ENCODE assay signal across 9 cellular contexts in genomic region chr12:123767613-123768012, GRCh38. TPM values are rescaled to one million over a fixed set of nuclear protein-coding genes. Genes with fewer than 3 reads are reported as not detected.
A peak's percentile ranks its signal among the peaks of the same experiment; 100 is the strongest.
DNase-seq lines count a peak whose midpoint lies in the region; ATAC-seq and TF ChIP-seq lines count a peak whose summit lies in the region.
"Had no signal": no experiment of that assay in that cellular context is flagged by ENCODE, and none has a peak within 500 bp of the region (broad histone marks: within the 10 kb centered on the region; RNA-seq: fewer than 3 reads in every experiment).

No MANE protein-coding gene starts in this region.

- H3K4me1 ChIP-seq in mucosa of descending colon (ENCODE audit: low read depth) (no peaks in the 10 kb centered on the region), sigmoid colon (peaks cover 0 to 2% (median under 1%) of the 10 kb centered on the region in 4 donors), Peyer's patch (peaks cover 0 to 19% (median under 1%) of the 10 kb centered on the region in 4 donors), hepatocyte (ENCODE audit: insufficient read depth) (no peaks in the 10 kb centered on the region)

- DNase-seq in mucosa of descending colon (no peak), sigmoid colon (no peak), Peyer's patch (no peak), hepatocyte (ENCODE audit: low spot score) (no peak), NCI-H510A (lab: John Stamatoyannopoulos, UW) (no peak)

- no peaks in the 10 kb centered on the region for H4K20me1 ChIP-seq in hepatocyte (ENCODE audit: insufficient read depth, poor library complexity, severe bottlenecking)

- H3K27ac ChIP-seq in sigmoid colon (no peak overlapping the region), Peyer's patch (no peak overlapping the region), hepatocyte (no peak overlapping the region)

- no peaks in the 10 kb centered on the region for H3K9me2 ChIP-seq in hepatocyte (replicated peaks; ENCODE audit: insufficient read depth)

- no peak for TF ChIP-seq EP300 in sigmoid colon (IDR thresholded peaks at IDR 0.05)

- H3K9me3 ChIP-seq in mucosa of descending colon = no peaks in the 10 kb centered on the region
- no peaks in the 10 kb centered on the region for H3K9me3 ChIP-seq in sigmoid colon
- H3K9me3 ChIP-seq in Peyer's patch = no peaks in the 10 kb centered on the region
- H3K9me3 ChIP-seq in hepatocyte (ENCODE audit: low read depth) = no peaks in the 10 kb centered on the region

- H2AFZ ChIP-seq in hepatocyte = no peak overlapping the region

- peaks cover 2 to 28% (median 15%) of the 10 kb centered on the region in 3 donors for H3K27me3 ChIP-seq in sigmoid colon
- H3K27me3 ChIP-seq in Peyer's patch = no peaks in the 10 kb centered on the region
- peaks cover 2% of the 10 kb centered on the region for H3K27me3 ChIP-seq in hepatocyte

- TF ChIP-seq CTCF in mucosa of descending colon (IDR thresholded peaks at IDR 0.05) = no peak
- no peak for TF ChIP-seq CTCF in sigmoid colon (IDR thresholded peaks at IDR 0.05)
- TF ChIP-seq CTCF in Peyer's patch (IDR thresholded peaks at IDR 0.05) = no peak
- TF ChIP-seq CTCF in hepatocyte (IDR thresholded peaks at IDR 0.05; ENCODE audit: poor library complexity) = no peak

- ATAC-seq in GM18511 (IDR thresholded peaks at IDR 0.05; ENCODE audit: unreplicated experiment) (peak; percentile 76), GM21528 (IDR thresholded peaks at IDR 0.05; ENCODE audit: low FRiP score, unreplicated experiment) (peak; percentile 78), HG03565 (IDR thresholded peaks at IDR 0.05; ENCODE audit: unreplicated experiment) (peak; percentile 84), mucosa of descending colon (peak; percentile 29)
- ATAC-seq: WTC11 had no signal

- WGBS in sigmoid colon, 2 donors = 50 to 86% methylated on average over 9 of the region's 9 CpGs
- 88% methylated on average over 9 of the region's 9 CpGs for WGBS in hepatocyte (ENCODE audit: low lambda C conversion rate, missing lambda C conversion rate)

- H3K79me2 ChIP-seq in hepatocyte = no peaks in the 10 kb centered on the region

- intact Hi-C loops in mucosa of descending colon (cut with DNase I, micrococcal nuclease) (no loop called here), sigmoid colon (cut with DNase I) (no loop called here)

- no peak overlapping the region for H3K4me3 ChIP-seq in mucosa of descending colon
- H3K4me3 ChIP-seq in sigmoid colon = no peak overlapping the region
- H3K4me3 ChIP-seq in Peyer's patch = no peak overlapping the region
- H3K4me3 ChIP-seq in hepatocyte = no peak overlapping the region

- TF ChIP-seq POLR2A in sigmoid colon (IDR thresholded peaks at IDR 0.05) (no peak), Peyer's patch (IDR thresholded peaks at IDR 0.05) (no peak)

- H3K4me2 ChIP-seq in hepatocyte = no peak overlapping the region

- H3K36me3 ChIP-seq in mucosa of descending colon (ENCODE audit: low read depth) (no peaks in the 10 kb centered on the region), sigmoid colon (no peaks in the 10 kb centered on the region), Peyer's patch (no peaks in the 10 kb centered on the region), hepatocyte (replicated peaks; ENCODE audit: insufficient read depth, low read depth) (no peaks in the 10 kb centered on the region)

RNA-seq across cellular contexts. Expression of gene DNAH10, which starts 5.5 kb away (rescaled TPM):
- under 1 TPM; 0.29 to 0.63 (median 0.29) TPM for total RNA-seq in mucosa of descending colon
- total RNA-seq in sigmoid colon = under 1 TPM in 2 of 4 donors, not detected in 2; under 0.01 to 0.16 TPM
- under 1 TPM in 1 of 3 donors, not detected in 2; 0.29 TPM for polyA plus RNA-seq in sigmoid colon
- 1 to 10 TPM in 1 of 4 donors, under 1 TPM in 3; under 0.01 to 1.7 (median 0.28) TPM for total RNA-seq in Peyer's patch
- 0.28 and 0.60 TPM in 2 replicates for total RNA-seq in hepatocyte
- polyA plus RNA-seq in hepatocyte = 0.22 and 0.68 TPM in 2 replicates

RNA-seq across cellular contexts. Expression of gene ATP6V0A2, which starts 55.5 kb away (rescaled TPM):
- 10 to 100 TPM; 24.9 to 32.8 (median 30.5) TPM for total RNA-seq in mucosa of descending colon
- 10 to 100 TPM; 13.6 to 21.0 (median 15.4) TPM for total RNA-seq in sigmoid colon
- 1 to 10 TPM; 1.8 to 9.2 (median 3.0) TPM for polyA plus RNA-seq in sigmoid colon
- 10 to 100 TPM; 15.7 to 53.5 (median 32.9) TPM for total RNA-seq in Peyer's patch
- 21.6 and 25.8 TPM in 2 replicates for total RNA-seq in hepatocyte
- polyA plus RNA-seq in hepatocyte = 14.6 and 19.0 TPM in 2 replicates

Comparison
In these comparisons a context has a peak if more than half of its experiments do, and no peak if none do; other contexts are left out.
1. ATAC-seq: peak in every context shown above with its lines; median percentile 84 in HG03565; 78 in GM21528; 76 in GM18511; 29 in mucosa of descending colon.